In the genomic region with DNA sequence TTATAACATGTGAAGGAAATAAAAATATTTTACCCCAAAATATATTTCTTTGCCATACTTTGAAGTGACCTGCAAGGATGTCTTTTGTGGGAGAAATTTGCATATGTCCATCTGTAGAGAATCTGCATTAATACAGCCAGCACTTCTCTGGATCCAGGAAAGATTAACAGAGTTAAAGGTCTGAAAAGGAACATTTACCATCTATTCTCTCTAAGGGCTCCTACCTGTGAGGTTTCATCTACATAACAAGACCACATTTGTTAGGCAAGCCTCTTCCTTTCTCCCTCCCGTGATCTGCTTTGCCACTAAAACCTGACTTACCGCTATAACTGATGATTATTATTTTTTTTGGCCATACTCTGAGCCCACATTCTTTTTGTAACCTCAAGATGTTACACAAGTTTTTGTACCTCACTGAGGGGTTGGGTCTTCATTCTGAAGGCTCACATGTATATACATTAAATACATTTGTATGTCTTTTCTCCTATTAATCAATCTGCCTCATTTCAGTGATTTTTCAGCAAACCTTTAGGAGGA, we compare ENCODE assay signal across 1 cellular context.
A peak's percentile ranks its signal among the peaks of the same experiment; 100 is the strongest.
TF ChIP-seq lines count a peak whose summit lies in the region.

No MANE protein-coding gene starts in this region.

TF ChIP-seq in H1, 55 proteins besides CTCF, POLR2A, EP300 and RAD21 (continued from another document):
- TF ChIP-seq, protein P1, sequence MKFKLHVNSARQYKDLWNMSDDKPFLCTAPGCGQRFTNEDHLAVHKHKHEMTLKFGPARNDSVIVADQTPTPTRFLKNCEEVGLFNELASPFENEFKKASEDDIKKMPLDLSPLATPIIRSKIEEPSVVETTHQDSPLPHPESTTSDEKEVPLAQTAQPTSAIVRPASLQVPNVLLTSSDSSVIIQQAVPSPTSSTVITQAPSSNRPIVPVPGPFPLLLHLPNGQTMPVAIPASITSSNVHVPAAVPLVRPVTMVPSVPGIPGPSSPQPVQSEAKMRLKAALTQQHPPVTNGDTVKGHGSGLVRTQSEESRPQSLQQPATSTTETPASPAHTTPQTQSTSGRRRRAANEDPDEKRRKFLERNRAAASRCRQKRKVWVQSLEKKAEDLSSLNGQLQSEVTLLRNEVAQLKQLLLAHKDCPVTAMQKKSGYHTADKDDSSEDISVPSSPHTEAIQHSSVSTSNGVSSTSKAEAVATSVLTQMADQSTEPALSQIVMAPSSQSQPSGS (IDR thresholded peaks at IDR 0.05; ENCODE audit: low read length), result no peak; the same call in 1 of the 2 replicates
- TF ChIP-seq ASH2L (IDR thresholded peaks at IDR 0.05; ENCODE audit: low read length) (no peak), SP1 (IDR thresholded peaks at IDR 0.05; ENCODE audit: low read depth, low read length) (peak; percentile 69), TCF12 (IDR thresholded peaks at IDR 0.05; ENCODE audit: low read depth, low read length) (0 out of 2 replicates have a peak, but pooled peaks have one; percentile 63), CHD2 (IDR thresholded peaks at IDR 0.05; ENCODE audit: low read length) (0 out of 2 replicates have a peak, but pooled peaks have one; percentile 8), NANOG (IDR thresholded peaks at IDR 0.05; ENCODE audit: insufficient read depth, low read depth, low read length, poor library complexity, severe bottlenecking) (peak; percentile 95), SP4 (IDR thresholded peaks at IDR 0.05; ENCODE audit: low read length) (no peak), POU5F1 (IDR thresholded peaks at IDR 0.05; ENCODE audit: low read depth, low read length) (peak; percentile 80), SAP30 (IDR thresholded peaks at IDR 0.05; ENCODE audit: insufficient read depth, insufficient replicate concordance, low read length) (no peak), BCL11A (IDR thresholded peaks at IDR 0.05; ENCODE audit: low read depth in 2 of 2, low read length in 2 of 2) (peak in 1 of 2 experiments; percentile 93)
- TF ChIP-seq, protein P2, sequence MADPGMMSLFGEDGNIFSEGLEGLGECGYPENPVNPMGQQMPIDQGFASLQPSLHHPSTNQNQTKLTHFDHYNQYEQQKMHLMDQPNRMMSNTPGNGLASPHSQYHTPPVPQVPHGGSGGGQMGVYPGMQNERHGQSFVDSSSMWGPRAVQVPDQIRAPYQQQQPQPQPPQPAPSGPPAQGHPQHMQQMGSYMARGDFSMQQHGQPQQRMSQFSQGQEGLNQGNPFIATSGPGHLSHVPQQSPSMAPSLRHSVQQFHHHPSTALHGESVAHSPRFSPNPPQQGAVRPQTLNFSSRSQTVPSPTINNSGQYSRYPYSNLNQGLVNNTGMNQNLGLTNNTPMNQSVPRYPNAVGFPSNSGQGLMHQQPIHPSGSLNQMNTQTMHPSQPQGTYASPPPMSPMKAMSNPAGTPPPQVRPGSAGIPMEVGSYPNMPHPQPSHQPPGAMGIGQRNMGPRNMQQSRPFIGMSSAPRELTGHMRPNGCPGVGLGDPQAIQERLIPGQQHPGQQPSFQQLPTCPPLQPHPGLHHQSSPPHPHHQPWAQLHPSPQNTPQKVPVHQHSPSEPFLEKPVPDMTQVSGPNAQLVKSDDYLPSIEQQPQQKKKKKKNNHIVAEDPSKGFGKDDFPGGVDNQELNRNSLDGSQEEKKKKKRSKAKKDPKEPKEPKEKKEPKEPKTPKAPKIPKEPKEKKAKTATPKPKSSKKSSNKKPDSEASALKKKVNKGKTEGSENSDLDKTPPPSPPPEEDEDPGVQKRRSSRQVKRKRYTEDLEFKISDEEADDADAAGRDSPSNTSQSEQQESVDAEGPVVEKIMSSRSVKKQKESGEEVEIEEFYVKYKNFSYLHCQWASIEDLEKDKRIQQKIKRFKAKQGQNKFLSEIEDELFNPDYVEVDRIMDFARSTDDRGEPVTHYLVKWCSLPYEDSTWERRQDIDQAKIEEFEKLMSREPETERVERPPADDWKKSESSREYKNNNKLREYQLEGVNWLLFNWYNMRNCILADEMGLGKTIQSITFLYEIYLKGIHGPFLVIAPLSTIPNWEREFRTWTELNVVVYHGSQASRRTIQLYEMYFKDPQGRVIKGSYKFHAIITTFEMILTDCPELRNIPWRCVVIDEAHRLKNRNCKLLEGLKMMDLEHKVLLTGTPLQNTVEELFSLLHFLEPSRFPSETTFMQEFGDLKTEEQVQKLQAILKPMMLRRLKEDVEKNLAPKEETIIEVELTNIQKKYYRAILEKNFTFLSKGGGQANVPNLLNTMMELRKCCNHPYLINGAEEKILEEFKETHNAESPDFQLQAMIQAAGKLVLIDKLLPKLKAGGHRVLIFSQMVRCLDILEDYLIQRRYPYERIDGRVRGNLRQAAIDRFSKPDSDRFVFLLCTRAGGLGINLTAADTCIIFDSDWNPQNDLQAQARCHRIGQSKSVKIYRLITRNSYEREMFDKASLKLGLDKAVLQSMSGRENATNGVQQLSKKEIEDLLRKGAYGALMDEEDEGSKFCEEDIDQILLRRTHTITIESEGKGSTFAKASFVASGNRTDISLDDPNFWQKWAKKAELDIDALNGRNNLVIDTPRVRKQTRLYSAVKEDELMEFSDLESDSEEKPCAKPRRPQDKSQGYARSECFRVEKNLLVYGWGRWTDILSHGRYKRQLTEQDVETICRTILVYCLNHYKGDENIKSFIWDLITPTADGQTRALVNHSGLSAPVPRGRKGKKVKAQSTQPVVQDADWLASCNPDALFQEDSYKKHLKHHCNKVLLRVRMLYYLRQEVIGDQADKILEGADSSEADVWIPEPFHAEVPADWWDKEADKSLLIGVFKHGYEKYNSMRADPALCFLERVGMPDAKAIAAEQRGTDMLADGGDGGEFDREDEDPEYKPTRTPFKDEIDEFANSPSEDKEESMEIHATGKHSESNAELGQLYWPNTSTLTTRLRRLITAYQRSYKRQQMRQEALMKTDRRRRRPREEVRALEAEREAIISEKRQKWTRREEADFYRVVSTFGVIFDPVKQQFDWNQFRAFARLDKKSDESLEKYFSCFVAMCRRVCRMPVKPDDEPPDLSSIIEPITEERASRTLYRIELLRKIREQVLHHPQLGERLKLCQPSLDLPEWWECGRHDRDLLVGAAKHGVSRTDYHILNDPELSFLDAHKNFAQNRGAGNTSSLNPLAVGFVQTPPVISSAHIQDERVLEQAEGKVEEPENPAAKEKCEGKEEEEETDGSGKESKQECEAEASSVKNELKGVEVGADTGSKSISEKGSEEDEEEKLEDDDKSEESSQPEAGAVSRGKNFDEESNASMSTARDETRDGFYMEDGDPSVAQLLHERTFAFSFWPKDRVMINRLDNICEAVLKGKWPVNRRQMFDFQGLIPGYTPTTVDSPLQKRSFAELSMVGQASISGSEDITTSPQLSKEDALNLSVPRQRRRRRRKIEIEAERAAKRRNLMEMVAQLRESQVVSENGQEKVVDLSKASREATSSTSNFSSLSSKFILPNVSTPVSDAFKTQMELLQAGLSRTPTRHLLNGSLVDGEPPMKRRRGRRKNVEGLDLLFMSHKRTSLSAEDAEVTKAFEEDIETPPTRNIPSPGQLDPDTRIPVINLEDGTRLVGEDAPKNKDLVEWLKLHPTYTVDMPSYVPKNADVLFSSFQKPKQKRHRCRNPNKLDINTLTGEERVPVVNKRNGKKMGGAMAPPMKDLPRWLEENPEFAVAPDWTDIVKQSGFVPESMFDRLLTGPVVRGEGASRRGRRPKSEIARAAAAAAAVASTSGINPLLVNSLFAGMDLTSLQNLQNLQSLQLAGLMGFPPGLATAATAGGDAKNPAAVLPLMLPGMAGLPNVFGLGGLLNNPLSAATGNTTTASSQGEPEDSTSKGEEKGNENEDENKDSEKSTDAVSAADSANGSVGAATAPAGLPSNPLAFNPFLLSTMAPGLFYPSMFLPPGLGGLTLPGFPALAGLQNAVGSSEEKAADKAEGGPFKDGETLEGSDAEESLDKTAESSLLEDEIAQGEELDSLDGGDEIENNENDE (IDR thresholded peaks at IDR 0.05; ENCODE audit: insufficient replicate concordance, low read length), result peak; percentile 82
